8 cellular contexts compared by ENCODE assay signal in genomic region chr7:7566651-7567611, GRCh38. TPM values are rescaled to one million over a fixed set of nuclear protein-coding genes. Genes with fewer than 3 reads are reported as not detected.
DNase-seq lines count a peak whose midpoint lies in the region; ATAC-seq and FAIRE-seq lines count a peak whose summit lies in the region.

Gene MIOS, plus strand, starts transcription at chr7:7566884. Its CDS starts 5,592 bp downstream, at chr7:7572476.

- no peaks in the 10 kb centered on the region for H3K9me3 ChIP-seq in CD4-positive, CD25-positive, alpha-beta regulatory T cell (ENCODE audit: control insufficient read depth in 2 of 2, low read length in 2 of 2)
- H3K9me3 ChIP-seq in endocrine pancreas (ENCODE audit: control insufficient read depth, low read length) = no peaks in the 10 kb centered on the region

- H3K4me3 ChIP-seq in CD4-positive, CD25-positive, alpha-beta regulatory T cell (ENCODE audit: low read depth, low read length) = peak within 1 kb of the TSS; percentile 95
- peak within 1 kb of the TSS; percentile 97 for H3K4me3 ChIP-seq in endocrine pancreas (ENCODE audit: control insufficient read depth, insufficient read depth, low read length)

- peaks cover 20 to 40% (median 35%) of the 10 kb centered on the region in 4 donors for H3K4me1 Mint-ChIP-seq in CD4-positive, CD25-positive, alpha-beta regulatory T cell

- FAIRE-seq in GM19239 (lab: Jason Lieb, UNC) = peak; percentile 75

- H3K36me3 ChIP-seq in CD4-positive, CD25-positive, alpha-beta regulatory T cell (ENCODE audit: control insufficient read depth, insufficient read depth, low read length) = no peaks in the 10 kb centered on the region
- no peaks in the 10 kb centered on the region for H3K36me3 ChIP-seq in endocrine pancreas (ENCODE audit: control insufficient read depth, insufficient read depth, low read length)

- H3K27me3 Mint-ChIP-seq in CD4-positive, CD25-positive, alpha-beta regulatory T cell = no peaks in the 10 kb centered on the region

- H3K9me3 Mint-ChIP-seq in CD4-positive, CD25-positive, alpha-beta regulatory T cell = peaks cover 0 to 1% (median 0%) of the 10 kb centered on the region in 7 donors

- peak within 1 kb of the TSS; percentile 91 for H3K27ac ChIP-seq in CD4-positive, CD25-positive, alpha-beta regulatory T cell (ENCODE audit: insufficient read depth, low read length, poor library complexity, severe bottlenecking)

- peak within 1 kb of the TSS; percentile 98 for H3K9ac ChIP-seq in endocrine pancreas (ENCODE audit: control insufficient read depth, insufficient read depth, low read length)

- peak; percentile 89 for ATAC-seq in CD4-positive, CD25-positive, alpha-beta regulatory T cell (ENCODE audit: low read depth in 2 of 2)
- peak; percentile 74 for ATAC-seq in HG03439 (IDR thresholded peaks at IDR 0.05; ENCODE audit: unreplicated experiment)

- peak within 1 kb of the TSS; percentile 94 to 98 (median 94) for H3K27ac Mint-ChIP-seq in CD4-positive, CD25-positive, alpha-beta regulatory T cell

- peak within 1 kb of the TSS; percentile 77 to 97 (median 86) for H3K4me3 Mint-ChIP-seq in CD4-positive, CD25-positive, alpha-beta regulatory T cell

- peak; percentile 79 to 84 (median 82) for DNase-seq in CD4-positive, CD25-positive, alpha-beta regulatory T cell
- DNase-seq in GM19239 (ENCODE audit: insufficient read length, low spot score) = peak; percentile 74
- peak; percentile 41 for DNase-seq in NOMO-1 treated with DMSO at 0.1 percent for 48 hours (lab: John Stamatoyannopoulos, UW; ENCODE audit: unreplicated experiment)
- peak; percentile 44 for DNase-seq in activated CD8-positive, alpha-beta memory T cell treated with anti-CD3 and anti-CD28 coated beads, Interleukin-2, amount 50 U/mL, for 1 hour (ENCODE audit: extremely low read depth)
- peak; percentile 95 for DNase-seq in mesenteric fat pad (ENCODE audit: low spot score)
- DNase-seq in stimulated activated CD8-positive, alpha-beta memory T cell treated with anti-CD3 and anti-CD28 coated beads, Interleukin-15, amount 100 ng/mL, for 24 hours (ENCODE audit: low read depth) = peak; percentile 63

- H3K27me3 ChIP-seq in CD4-positive, CD25-positive, alpha-beta regulatory T cell (ENCODE audit: control insufficient read depth, insufficient read depth, low read length) = no peaks in the 10 kb centered on the region
- no peaks in the 10 kb centered on the region for H3K27me3 ChIP-seq in endocrine pancreas (ENCODE audit: control insufficient read depth, insufficient read depth, low read length)

- H3K36me3 Mint-ChIP-seq in CD4-positive, CD25-positive, alpha-beta regulatory T cell = no peaks in the 10 kb centered on the region

- H3K4me1 ChIP-seq in CD4-positive, CD25-positive, alpha-beta regulatory T cell (ENCODE audit: control insufficient read depth, insufficient read depth, low read length, poor library complexity, severe bottlenecking) = peaks cover 39% of the 10 kb centered on the region
- H3K4me1 ChIP-seq in endocrine pancreas (ENCODE audit: control insufficient read depth, insufficient read depth, low read length) = peaks cover 12% of the 10 kb centered on the region

RNA-seq across cellular contexts. Expression of gene MIOS, which starts in this region (rescaled TPM):
- total RNA-seq in CD4-positive, CD25-positive, alpha-beta regulatory T cell = 40.0 TPM
- 10 to 100 TPM; 17.9 to 23.9 (median 20.8) TPM for polyA plus RNA-seq in CD4-positive, CD25-positive, alpha-beta regulatory T cell
- total RNA-seq in mesenteric fat pad = 26.2 TPM

Comparison
In these comparisons a context has a peak if more than half of its experiments do, and no peak if none do; other contexts are left out.
1. Peak in every context shown above with its lines: DNase-seq, ATAC-seq, H3K4me3 ChIP-seq and H3K27ac ChIP-seq.
2. DNase-seq: peak in every context shown above with its lines; median percentile 95 in mesenteric fat pad; 82 in CD4-positive, CD25-positive, alpha-beta regulatory T cell; 74 in GM19239; 63 in stimulated activated CD8-positive, alpha-beta memory T cell treated with anti-CD3 and anti-CD28 coated beads, Interleukin-15, amount 100 ng/mL, for 24 hours; 44 in activated CD8-positive, alpha-beta memory T cell treated with anti-CD3 and anti-CD28 coated beads, Interleukin-2, amount 50 U/mL, for 1 hour; 41 in NOMO-1 treated with DMSO at 0.1 percent for 48 hours.